In genomic region chr6:105968955-105969333, GRCh38 we compare ENCODE assay signal across 28 cellular contexts.
"Had no signal": no experiment of that assay in that cellular context is flagged by ENCODE, and none has a peak within 500 bp of the region (broad histone marks: within the 10 kb centered on the region; RNA-seq: fewer than 3 reads in every experiment).

No MANE protein-coding gene starts in this region.

- H3K4me3 ChIP-seq: stomach, suprapubic skin, testis, thoracic aorta, thyroid gland, tibial artery, tibial nerve, transverse colon, upper lobe of left lung, upper lobe of right lung, uterus, vagina had no signal

- DNase-seq: stimulated activated CD4-positive, alpha-beta T cell treated with anti-CD3 and anti-CD28 coated beads, Interleukin-2, amount 100 ng/mL, for 48 hours; stimulated activated CD4-positive, alpha-beta T cell treated with anti-CD3 and anti-CD28 coated beads, Interleukin-4, amount 100 ng/mL, for 1 hour; stimulated activated CD4-positive, alpha-beta T cell treated with anti-CD3 and anti-CD28 coated beads, Interleukin-4, amount 100 ng/mL, for 24 hours; stimulated activated CD4-positive, alpha-beta T cell treated with anti-CD3 and anti-CD28 coated beads, Interleukin-4, amount 100 ng/mL, for 4 hours; stimulated activated CD8-positive, alpha-beta memory T cell treated with anti-CD3 and anti-CD28 coated beads, Interleukin-4, amount 100 ng/mL, for 48 hours; stimulated activated naive B cell treated with anti-CD40 and anti-IgM and Interleukin-4, amounts not matched to agents 10 μg/mL and 1 μg/mL and 100 μg/mL, for 72 hours; stimulated activated naive CD4-positive, alpha-beta T cell; stimulated activated naive CD4-positive, alpha-beta T cell treated with Interleukin-2 at 50 U/mL for 16 hours; stimulated activated naive CD8-positive, alpha-beta T cell treated with anti-CD3 and anti-CD28 coated beads, Interleukin-15, amount 100 ng/mL, for 72 hours; stimulated activated naive CD8-positive, alpha-beta T cell treated with anti-CD3 and anti-CD28 coated beads, Interleukin-15, Interleukin-2, amounts not matched to agents 100 U/mL and 50 U/mL, for 24 hours; stomach; substantia nigra; testis; thyroid gland; tibial artery; transverse colon; trophoblast cell; upper lobe of left lung; upper lobe of right lung; uterus had no signal

- H3K4me1 ChIP-seq: stomach, suprapubic skin, testis, thyroid gland, tibial artery, tibial nerve, transverse colon, upper lobe of left lung, upper lobe of right lung, uterus, vagina had no signal

- H3K27ac ChIP-seq: stomach, suprapubic skin, testis, thoracic aorta, thyroid gland, tibial artery, tibial nerve, transverse colon, upper lobe of left lung, upper lobe of right lung, uterus, vagina had no signal

- H3K27ac Mint-ChIP-seq: stimulated activated effector memory CD8-positive, alpha-beta T cell treated with anti-CD3 and anti-CD28 coated beads, Interleukin-12 subunit alpha, Interleukin-12 subunit beta, amount 100 ng/mL, for 72 hours; stimulated activated memory B cell treated with anti-CD40 and anti-IgM and Interleukin-4, amounts not matched to agents 10 μg/mL and 1 μg/mL and 100 μg/mL, for 72 hours; stimulated activated naive B cell treated with anti-CD40 and anti-IgM and Interleukin-4, amounts not matched to agents 10 μg/mL and 1 μg/mL and 100 μg/mL, for 72 hours; stimulated activated naive CD8-positive, alpha-beta T cell treated with anti-CD3 and anti-CD28 coated beads, Interleukin-15, amount 100 ng/mL, for 72 hours; stimulated activated naive CD8-positive, alpha-beta T cell treated with anti-CD3 and anti-CD28 coated beads, Interleukin-15, Interleukin-2, amounts not matched to agents 100 ng/mL and 50 ng/mL, for 24 hours; type B pancreatic cell had no signal

- H3K9me3 ChIP-seq: testis, thyroid gland, upper lobe of right lung, uterus had no signal

- H3K36me3 ChIP-seq: stomach, suprapubic skin, thoracic aorta, thyroid gland, tibial artery, tibial nerve, transverse colon, upper lobe of left lung, upper lobe of right lung, uterus, vagina had no signal

- H3K27me3 ChIP-seq: stomach, suprapubic skin, testis, thyroid gland, tibial artery, tibial nerve, transverse colon, upper lobe of left lung, upper lobe of right lung, uterus, vagina had no signal

- H3K36me3 Mint-ChIP-seq: stimulated activated effector memory CD8-positive, alpha-beta T cell treated with anti-CD3 and anti-CD28 coated beads, Interleukin-12 subunit alpha, Interleukin-12 subunit beta, amount 100 ng/mL, for 72 hours; type B pancreatic cell had no signal

- H3K4me3 Mint-ChIP-seq: stimulated activated effector memory CD8-positive, alpha-beta T cell treated with anti-CD3 and anti-CD28 coated beads, Interleukin-12 subunit alpha, Interleukin-12 subunit beta, amount 100 ng/mL, for 72 hours; stimulated activated memory B cell treated with anti-CD40 and anti-IgM and Interleukin-4, amounts not matched to agents 10 μg/mL and 1 μg/mL and 100 μg/mL, for 72 hours; stimulated activated naive B cell treated with anti-CD40 and anti-IgM and Interleukin-4, amounts not matched to agents 10 μg/mL and 1 μg/mL and 100 μg/mL, for 72 hours; stimulated activated naive CD8-positive, alpha-beta T cell treated with anti-CD3 and anti-CD28 coated beads, Interleukin-15, amount 100 ng/mL, for 72 hours; stimulated activated naive CD8-positive, alpha-beta T cell treated with anti-CD3 and anti-CD28 coated beads, Interleukin-15, Interleukin-2, amounts not matched to agents 100 ng/mL and 50 ng/mL, for 24 hours; type B pancreatic cell had no signal

- H3K4me1 Mint-ChIP-seq: stimulated activated memory B cell treated with anti-CD40 and anti-IgM and Interleukin-4, amounts not matched to agents 10 μg/mL and 1 μg/mL and 100 μg/mL, for 72 hours; stimulated activated naive B cell treated with anti-CD40 and anti-IgM and Interleukin-4, amounts not matched to agents 10 μg/mL and 1 μg/mL and 100 μg/mL, for 72 hours had no signal
